In genomic region chr5:73352789-73353188, GRCh38 we compare ENCODE assay signal across 21 cellular contexts.
"Had no signal": no experiment of that assay in that cellular context is flagged by ENCODE, and none has a peak within 500 bp of the region (broad histone marks: within the 10 kb centered on the region; RNA-seq: fewer than 3 reads in every experiment).

No MANE protein-coding gene starts in this region.

- ATAC-seq: effector memory CD8-positive, alpha-beta T cell; esophagus mucosa; foreskin keratinocyte; heart right ventricle; left cardiac atrium; left lung; left ventricle myocardium superior; lower lobe of right lung had no signal

- DNase-seq: colonic mucosa; cortex of kidney; effector CD8-positive, alpha-beta T cell; effector memory CD8-positive, alpha-beta T cell; endodermal cell; erythroblast; esophagus squamous epithelium; foreskin keratinocyte; glutamatergic neuron; head of caudate nucleus; heart right ventricle; hippocampal formation; left cardiac atrium; left lung; left ventricle myocardium superior; lower lobe of right lung; mesendoderm; midbrain had no signal

- H3K4me3 Mint-ChIP-seq: dendritic cell treated with granulocyte-macrophage colony-stimulating factor and Interleukin-4, amounts not matched to agents 40 ng/mL and 50 ng/mL, for 4 days; effector memory CD8-positive, alpha-beta T cell; endodermal cell had no signal

- H3K27ac ChIP-seq: colonic mucosa, epithelial cell of prostate, esophagus squamous epithelium, foreskin keratinocyte, heart right ventricle, left lung, lower lobe of right lung had no signal

- H3K4me1 ChIP-seq: colonic mucosa, foreskin keratinocyte, heart right ventricle, left lung, lower lobe of right lung had no signal

- H3K9me3 ChIP-seq: colonic mucosa had no signal

- H3K36me3 ChIP-seq: colonic mucosa, esophagus squamous epithelium, heart right ventricle, left lung, lower lobe of right lung had no signal

- H3K27ac Mint-ChIP-seq: dendritic cell treated with granulocyte-macrophage colony-stimulating factor and Interleukin-4, amounts not matched to agents 40 ng/mL and 50 ng/mL, for 4 days; effector memory CD8-positive, alpha-beta T cell; endodermal cell had no signal

- H3K27me3 ChIP-seq: colonic mucosa, foreskin keratinocyte had no signal

- H3K4me3 ChIP-seq: colonic mucosa, esophagus squamous epithelium, heart right ventricle, left lung, lower lobe of right lung had no signal
